Comparison of ENCODE assay signal across 1 cellular context in genomic region chr1:74732960-74733615, GRCh38.
TF ChIP-seq lines count a peak whose summit lies in the region.

A gene with protein sequence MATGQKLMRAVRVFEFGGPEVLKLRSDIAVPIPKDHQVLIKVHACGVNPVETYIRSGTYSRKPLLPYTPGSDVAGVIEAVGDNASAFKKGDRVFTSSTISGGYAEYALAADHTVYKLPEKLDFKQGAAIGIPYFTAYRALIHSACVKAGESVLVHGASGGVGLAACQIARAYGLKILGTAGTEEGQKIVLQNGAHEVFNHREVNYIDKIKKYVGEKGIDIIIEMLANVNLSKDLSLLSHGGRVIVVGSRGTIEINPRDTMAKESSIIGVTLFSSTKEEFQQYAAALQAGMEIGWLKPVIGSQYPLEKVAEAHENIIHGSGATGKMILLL (minus strand): TSS chr1:74733050. CDS start chr1:74724821, 8,229 bp downstream.
Gene TYW3, plus strand, starts transcription at chr1:74733152. Its CDS starts 93 bp downstream, at chr1:74733245.

TF ChIP-seq in WTC11, 78 proteins besides CTCF, POLR2A, EP300 and RAD21 (continued from another document and continues in another):
- TF ChIP-seq, protein P1, sequence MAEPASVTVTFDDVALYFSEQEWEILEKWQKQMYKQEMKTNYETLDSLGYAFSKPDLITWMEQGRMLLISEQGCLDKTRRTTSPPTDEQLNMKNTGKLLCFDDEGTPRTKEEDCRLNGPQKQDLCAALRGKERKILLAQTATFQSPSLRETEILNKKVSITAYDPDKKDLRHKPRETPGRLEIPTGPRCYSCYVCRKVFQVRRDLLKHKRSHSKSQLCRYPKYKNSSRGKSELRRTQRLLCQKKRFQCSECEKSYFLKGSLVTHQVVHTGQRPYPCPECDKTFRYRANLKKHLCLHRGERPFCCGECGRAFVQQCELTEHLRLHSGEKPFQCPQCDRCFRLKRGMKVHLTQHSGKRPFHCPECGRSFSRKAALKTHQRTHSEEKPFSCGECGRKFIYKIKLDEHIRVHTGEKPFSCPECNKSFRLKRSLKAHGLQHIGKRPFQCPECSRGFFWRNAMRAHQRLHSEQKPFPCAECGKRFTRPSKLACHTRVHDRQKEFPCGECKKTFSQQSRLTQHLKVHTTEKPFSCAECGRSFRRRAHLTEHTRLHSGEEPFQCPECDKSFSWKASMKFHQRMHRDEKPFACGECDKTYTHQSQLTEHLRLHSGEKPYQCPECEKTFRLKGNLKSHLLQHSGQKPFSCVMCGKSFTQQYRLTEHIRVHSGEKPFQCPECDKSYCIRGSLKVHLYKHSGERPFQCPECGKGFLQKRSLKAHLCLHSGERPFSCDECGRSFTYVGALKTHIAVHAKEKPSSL (CRISPR knock-in tag; conservative IDR thresholded peaks at IDR 0.05): no peak
- TF ChIP-seq MLX (CRISPR knock-in tag; IDR thresholded peaks at IDR 0.05) (no peak), NFE2L1 (CRISPR knock-in tag; IDR thresholded peaks at IDR 0.05) (no peak), ETV6 (CRISPR knock-in tag; IDR thresholded peaks at IDR 0.05) (no peak; the same call in 1 of the 2 replicates), MYBL2 (CRISPR knock-in tag; IDR thresholded peaks at IDR 0.05) (peak; percentile 62; the same call in 1 of the 2 replicates), ZNF317 (CRISPR knock-in tag; IDR thresholded peaks at IDR 0.05; ENCODE audit: borderline replicate concordance, low read depth) (no peak), SMAD4 (CRISPR knock-in tag; IDR thresholded peaks at IDR 0.05) (no peak), SOX15 (CRISPR knock-in tag; IDR thresholded peaks at IDR 0.05) (no peak), PRRX2 (CRISPR knock-in tag; IDR thresholded peaks at IDR 0.05) (no peak), NFATC4 (CRISPR knock-in tag; IDR thresholded peaks at IDR 0.05) (no peak), CBFB (CRISPR knock-in tag; IDR thresholded peaks at IDR 0.05; ENCODE audit: low read depth) (no peak), TEAD1 (CRISPR knock-in tag; IDR thresholded peaks at IDR 0.05) (0 out of 2 replicates have a peak, but pooled peaks have one; percentile 60), ZNF219 (CRISPR knock-in tag; IDR thresholded peaks at IDR 0.05; ENCODE audit: borderline replicate concordance) (no peak), ATF2 (CRISPR knock-in tag; IDR thresholded peaks at IDR 0.05; ENCODE audit: borderline replicate concordance, low read depth) (no peak), JUN (CRISPR knock-in tag; IDR thresholded peaks at IDR 0.05) (no peak), ZBTB21 (CRISPR knock-in tag; IDR thresholded peaks at IDR 0.05; ENCODE audit: borderline replicate concordance) (peak; percentile 71), RELA (CRISPR knock-in tag; IDR thresholded peaks at IDR 0.05; ENCODE audit: borderline replicate concordance) (no peak), NR1H2 (CRISPR knock-in tag; IDR thresholded peaks at IDR 0.05) (no peak), HMGA2 (CRISPR knock-in tag; IDR thresholded peaks at IDR 0.05) (no peak), ZNF416 (CRISPR knock-in tag; IDR thresholded peaks at IDR 0.05) (no peak), SP1 (CRISPR knock-in tag; conservative IDR thresholded peaks at IDR 0.05) (peak; percentile 79), ZNF138 (CRISPR knock-in tag; conservative IDR thresholded peaks at IDR 0.05) (no peak), ZBTB43 (CRISPR knock-in tag; IDR thresholded peaks at IDR 0.05) (no peak), ZNF396 (CRISPR knock-in tag; IDR thresholded peaks at IDR 0.05; ENCODE audit: borderline replicate concordance) (no peak), EMX1 (CRISPR knock-in tag; IDR thresholded peaks at IDR 0.05) (no peak), FOXJ3 (CRISPR knock-in tag; IDR thresholded peaks at IDR 0.05; ENCODE audit: borderline replicate concordance) (no peak), IRF1 (CRISPR knock-in tag; IDR thresholded peaks at IDR 0.05) (no peak), ATF1 (CRISPR knock-in tag; IDR thresholded peaks at IDR 0.05) (no peak), TEAD4 (CRISPR knock-in tag; IDR thresholded peaks at IDR 0.05) (no peak), E2F4 (CRISPR knock-in tag; IDR thresholded peaks at IDR 0.05; ENCODE audit: borderline replicate concordance, low read depth) (no peak)
- TF ChIP-seq, protein P2, sequence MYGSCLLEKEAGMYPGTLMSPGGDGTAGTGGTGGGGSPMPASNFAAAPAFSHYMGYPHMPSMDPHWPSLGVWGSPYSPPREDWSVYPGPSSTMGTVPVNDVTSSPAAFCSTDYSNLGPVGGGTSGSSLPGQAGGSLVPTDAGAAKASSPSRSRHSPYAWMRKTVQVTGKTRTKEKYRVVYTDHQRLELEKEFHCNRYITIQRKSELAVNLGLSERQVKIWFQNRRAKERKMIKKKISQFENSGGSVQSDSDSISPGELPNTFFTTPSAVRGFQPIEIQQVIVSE (CRISPR knock-in tag; IDR thresholded peaks at IDR 0.05; ENCODE audit: borderline replicate concordance): no peak
- TF ChIP-seq, protein P3, sequence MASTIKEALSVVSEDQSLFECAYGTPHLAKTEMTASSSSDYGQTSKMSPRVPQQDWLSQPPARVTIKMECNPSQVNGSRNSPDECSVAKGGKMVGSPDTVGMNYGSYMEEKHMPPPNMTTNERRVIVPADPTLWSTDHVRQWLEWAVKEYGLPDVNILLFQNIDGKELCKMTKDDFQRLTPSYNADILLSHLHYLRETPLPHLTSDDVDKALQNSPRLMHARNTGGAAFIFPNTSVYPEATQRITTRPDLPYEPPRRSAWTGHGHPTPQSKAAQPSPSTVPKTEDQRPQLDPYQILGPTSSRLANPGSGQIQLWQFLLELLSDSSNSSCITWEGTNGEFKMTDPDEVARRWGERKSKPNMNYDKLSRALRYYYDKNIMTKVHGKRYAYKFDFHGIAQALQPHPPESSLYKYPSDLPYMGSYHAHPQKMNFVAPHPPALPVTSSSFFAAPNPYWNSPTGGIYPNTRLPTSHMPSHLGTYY (CRISPR knock-in tag; IDR thresholded peaks at IDR 0.05): no peak
- TF ChIP-seq, protein P4, sequence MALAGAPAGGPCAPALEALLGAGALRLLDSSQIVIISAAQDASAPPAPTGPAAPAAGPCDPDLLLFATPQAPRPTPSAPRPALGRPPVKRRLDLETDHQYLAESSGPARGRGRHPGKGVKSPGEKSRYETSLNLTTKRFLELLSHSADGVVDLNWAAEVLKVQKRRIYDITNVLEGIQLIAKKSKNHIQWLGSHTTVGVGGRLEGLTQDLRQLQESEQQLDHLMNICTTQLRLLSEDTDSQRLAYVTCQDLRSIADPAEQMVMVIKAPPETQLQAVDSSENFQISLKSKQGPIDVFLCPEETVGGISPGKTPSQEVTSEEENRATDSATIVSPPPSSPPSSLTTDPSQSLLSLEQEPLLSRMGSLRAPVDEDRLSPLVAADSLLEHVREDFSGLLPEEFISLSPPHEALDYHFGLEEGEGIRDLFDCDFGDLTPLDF (CRISPR knock-in tag; IDR thresholded peaks at IDR 0.05): no peak
- TF ChIP-seq, protein P5, sequence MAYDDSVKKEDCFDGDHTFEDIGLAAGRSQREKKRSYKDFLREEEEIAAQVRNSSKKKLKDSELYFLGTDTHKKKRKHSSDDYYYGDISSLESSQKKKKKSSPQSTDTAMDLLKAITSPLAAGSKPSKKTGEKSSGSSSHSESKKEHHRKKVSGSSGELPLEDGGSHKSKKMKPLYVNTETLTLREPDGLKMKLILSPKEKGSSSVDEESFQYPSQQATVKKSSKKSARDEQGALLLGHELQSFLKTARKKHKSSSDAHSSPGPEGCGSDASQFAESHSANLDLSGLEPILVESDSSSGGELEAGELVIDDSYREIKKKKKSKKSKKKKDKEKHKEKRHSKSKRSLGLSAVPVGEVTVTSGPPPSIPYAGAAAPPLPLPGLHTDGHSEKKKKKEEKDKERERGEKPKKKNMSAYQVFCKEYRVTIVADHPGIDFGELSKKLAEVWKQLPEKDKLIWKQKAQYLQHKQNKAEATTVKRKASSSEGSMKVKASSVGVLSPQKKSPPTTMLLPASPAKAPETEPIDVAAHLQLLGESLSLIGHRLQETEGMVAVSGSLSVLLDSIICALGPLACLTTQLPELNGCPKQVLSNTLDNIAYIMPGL (CRISPR knock-in tag; IDR thresholded peaks at IDR 0.05): peak; percentile 87
- TF ChIP-seq, protein P6, sequence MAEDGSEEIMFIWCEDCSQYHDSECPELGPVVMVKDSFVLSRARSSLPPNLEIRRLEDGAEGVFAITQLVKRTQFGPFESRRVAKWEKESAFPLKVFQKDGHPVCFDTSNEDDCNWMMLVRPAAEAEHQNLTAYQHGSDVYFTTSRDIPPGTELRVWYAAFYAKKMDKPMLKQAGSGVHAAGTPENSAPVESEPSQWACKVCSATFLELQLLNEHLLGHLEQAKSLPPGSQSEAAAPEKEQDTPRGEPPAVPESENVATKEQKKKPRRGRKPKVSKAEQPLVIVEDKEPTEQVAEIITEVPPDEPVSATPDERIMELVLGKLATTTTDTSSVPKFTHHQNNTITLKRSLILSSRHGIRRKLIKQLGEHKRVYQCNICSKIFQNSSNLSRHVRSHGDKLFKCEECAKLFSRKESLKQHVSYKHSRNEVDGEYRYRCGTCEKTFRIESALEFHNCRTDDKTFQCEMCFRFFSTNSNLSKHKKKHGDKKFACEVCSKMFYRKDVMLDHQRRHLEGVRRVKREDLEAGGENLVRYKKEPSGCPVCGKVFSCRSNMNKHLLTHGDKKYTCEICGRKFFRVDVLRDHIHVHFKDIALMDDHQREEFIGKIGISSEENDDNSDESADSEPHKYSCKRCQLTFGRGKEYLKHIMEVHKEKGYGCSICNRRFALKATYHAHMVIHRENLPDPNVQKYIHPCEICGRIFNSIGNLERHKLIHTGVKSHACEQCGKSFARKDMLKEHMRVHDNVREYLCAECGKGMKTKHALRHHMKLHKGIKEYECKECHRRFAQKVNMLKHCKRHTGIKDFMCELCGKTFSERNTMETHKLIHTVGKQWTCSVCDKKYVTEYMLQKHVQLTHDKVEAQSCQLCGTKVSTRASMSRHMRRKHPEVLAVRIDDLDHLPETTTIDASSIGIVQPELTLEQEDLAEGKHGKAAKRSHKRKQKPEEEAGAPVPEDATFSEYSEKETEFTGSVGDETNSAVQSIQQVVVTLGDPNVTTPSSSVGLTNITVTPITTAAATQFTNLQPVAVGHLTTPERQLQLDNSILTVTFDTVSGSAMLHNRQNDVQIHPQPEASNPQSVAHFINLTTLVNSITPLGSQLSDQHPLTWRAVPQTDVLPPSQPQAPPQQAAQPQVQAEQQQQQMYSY (CRISPR knock-in tag; IDR thresholded peaks at IDR 0.05): no peak
- TF ChIP-seq, protein P7, sequence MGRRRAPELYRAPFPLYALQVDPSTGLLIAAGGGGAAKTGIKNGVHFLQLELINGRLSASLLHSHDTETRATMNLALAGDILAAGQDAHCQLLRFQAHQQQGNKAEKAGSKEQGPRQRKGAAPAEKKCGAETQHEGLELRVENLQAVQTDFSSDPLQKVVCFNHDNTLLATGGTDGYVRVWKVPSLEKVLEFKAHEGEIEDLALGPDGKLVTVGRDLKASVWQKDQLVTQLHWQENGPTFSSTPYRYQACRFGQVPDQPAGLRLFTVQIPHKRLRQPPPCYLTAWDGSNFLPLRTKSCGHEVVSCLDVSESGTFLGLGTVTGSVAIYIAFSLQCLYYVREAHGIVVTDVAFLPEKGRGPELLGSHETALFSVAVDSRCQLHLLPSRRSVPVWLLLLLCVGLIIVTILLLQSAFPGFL (CRISPR knock-in tag; IDR thresholded peaks at IDR 0.05; ENCODE audit: borderline replicate concordance): no peak
